Comparison of ENCODE assay signal across 13 cellular contexts in the genomic region with DNA sequence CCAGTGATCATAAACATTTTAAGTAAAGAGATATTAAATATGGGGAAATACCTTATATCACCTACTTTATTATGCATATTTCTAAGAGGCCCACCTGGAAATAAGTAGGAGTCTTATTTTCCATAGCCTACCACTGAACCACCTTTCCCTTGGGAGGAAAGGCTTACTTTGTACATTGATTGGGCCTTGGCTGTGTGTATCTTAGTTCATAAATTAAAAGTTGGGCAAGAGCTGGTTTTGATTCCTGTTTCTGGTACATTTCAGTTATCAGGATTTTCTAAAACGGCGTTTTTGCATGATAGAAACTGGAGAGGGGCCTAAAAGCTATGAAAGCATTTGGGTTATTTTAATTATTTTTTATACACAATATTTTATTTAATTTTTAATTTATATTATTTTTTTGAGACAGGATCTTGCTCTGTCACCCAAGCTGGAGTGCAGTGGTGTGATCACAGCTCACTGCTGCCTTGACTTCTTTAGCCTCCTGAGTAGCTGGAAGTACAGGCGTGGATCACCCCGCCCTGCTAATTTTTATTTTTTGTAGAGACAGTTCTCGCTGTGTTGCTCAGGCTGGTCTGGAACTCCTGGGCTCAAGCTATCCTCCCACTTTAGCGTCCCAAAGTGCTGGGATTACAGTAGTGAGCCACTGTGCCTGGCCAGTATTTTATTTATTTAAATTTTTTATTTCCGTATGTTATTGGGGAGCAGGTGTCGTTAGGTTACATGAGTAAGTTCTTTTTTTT. TPM values are rescaled to one million over a fixed set of nuclear protein-coding genes. Genes with fewer than 3 reads are reported as not detected.
A peak's percentile ranks its signal among the peaks of the same experiment; 100 is the strongest.
DNase-seq lines count a peak whose midpoint lies in the region; ATAC-seq and TF ChIP-seq lines count a peak whose summit lies in the region.
"Had no signal": no experiment of that assay in that cellular context is flagged by ENCODE, and none has a peak within 500 bp of the region (broad histone marks: within the 10 kb centered on the region; RNA-seq: fewer than 3 reads in every experiment).

No MANE protein-coding gene starts in this region.

- ATAC-seq in WTC11 (no peak), body of pancreas (no peak), gastroesophageal sphincter (no peak)
- ATAC-seq: left lung, psoas muscle had no signal

- no peak for TF ChIP-seq POLR2A in body of pancreas (IDR thresholded peaks at IDR 0.05)
- no peak for TF ChIP-seq POLR2A in gastroesophageal sphincter (IDR thresholded peaks at IDR 0.05)

- H3K27ac ChIP-seq in KMS-11, result no peak overlapping the region; the same call in 1 of the 2 replicates
- no peak overlapping the region for H3K27ac ChIP-seq in body of pancreas
- H3K27ac ChIP-seq in gastroesophageal sphincter, result peak overlapping the region in 2 of 4 donors; percentile 12 to 39
- H3K27ac ChIP-seq: psoas muscle had no signal

- H3K36me3 ChIP-seq in KMS-11 (ENCODE audit: insufficient read depth), result no peaks in the 10 kb centered on the region
- H3K36me3 ChIP-seq in body of pancreas (replicated peaks in 1 of 2; ENCODE audit: insufficient read depth in 1 of 2, low read depth in 2 of 2), result no peaks in the 10 kb centered on the region
- no peaks in the 10 kb centered on the region for H3K36me3 ChIP-seq in gastroesophageal sphincter
- H3K36me3 ChIP-seq: left lung, uterus had no signal

- DNase-seq in Calu3, result no peak
- DNase-seq in WTC11 (ENCODE audit: low spot score), result no peak
- no peak for DNase-seq in nucleus accumbens (lab: John Stamatoyannopoulos, UW)
- no peak for DNase-seq in NCI-H146 treated with DMSO at 0.1 percent for 48 hours (lab: John Stamatoyannopoulos, UW; ENCODE audit: unreplicated experiment)
- DNase-seq in body of pancreas, result no peak
- DNase-seq: DMS53, left lung, NCI-H1436, psoas muscle, uterus had no signal

- TF ChIP-seq CTCF in Calu3 (IDR thresholded peaks at IDR 0.05; ENCODE audit: unreplicated experiment), result no peak
- TF ChIP-seq CTCF in KMS-11 (conservative IDR thresholded peaks at IDR 0.05; ENCODE audit: low read depth, low read length), result no peak
- no peak for TF ChIP-seq CTCF in WTC11 (IDR thresholded peaks at IDR 0.05)
- no peak for TF ChIP-seq CTCF in nephron (IDR thresholded peaks at IDR 0.05; ENCODE audit: unreplicated experiment in 3 of 3)
- TF ChIP-seq CTCF in body of pancreas (IDR thresholded peaks at IDR 0.05), result no peak
- TF ChIP-seq CTCF in gastroesophageal sphincter (IDR thresholded peaks at IDR 0.05), result no peak

- H3K9me3 ChIP-seq in body of pancreas (no peaks in the 10 kb centered on the region), gastroesophageal sphincter (no peaks in the 10 kb centered on the region)
- H3K9me3 ChIP-seq: left lung, psoas muscle, uterus had no signal

- CTCF ChIA-PET in Calu3 (lab: Charles Lee) (interaction anchor here (0.7 kb wide), 1 partner anchor 123 kb away, joined by 3 read pairs; no protein-coding TSS in a partner anchor), WTC11 (lab: Charles Lee) (interaction anchor here (1.3 to 2.6 kb wide), 3 partner anchors 20 to 84 kb away, joined by 3 to 9 read pairs (median 6); a partner anchor contains a TSS)

- H3K4me1 ChIP-seq in KMS-11 (ENCODE audit: low read depth, poor library complexity, severe bottlenecking), result peaks cover 28% of the 10 kb centered on the region
- peaks cover 29% of the 10 kb centered on the region for H3K4me1 ChIP-seq in body of pancreas
- peaks cover 0 to 61% (median 14%) of the 10 kb centered on the region in 3 donors for H3K4me1 ChIP-seq in gastroesophageal sphincter

- H3K79me2 ChIP-seq in KMS-11 (ENCODE audit: insufficient read depth, low read depth), result peaks cover 72% of the 10 kb centered on the region

- H3K9ac ChIP-seq in KMS-11, result no peak overlapping the region; the same call in 1 of the 2 replicates

- H3K4me3 Mint-ChIP-seq in Calu3 (ENCODE audit: low read depth, unreplicated experiment), result peak overlapping the region; percentile 97
- peak overlapping the region; percentile 96 for H3K4me3 Mint-ChIP-seq in WTC11
- peak overlapping the region; percentile 25 to 99 (median 98) for H3K4me3 Mint-ChIP-seq in nephron

- peak overlapping the region; percentile 86 for H3K27ac Mint-ChIP-seq in Calu3 (ENCODE audit: unreplicated experiment)
- H3K27ac Mint-ChIP-seq in WTC11, result no peak overlapping the region
- peak overlapping the region; percentile 37 to 88 (median 60) for H3K27ac Mint-ChIP-seq in nephron

- H4K20me1 ChIP-seq in KMS-11 (ENCODE audit: insufficient read depth), result peaks cover 53% of the 10 kb centered on the region

- intact Hi-C loops in Calu3 (cut with micrococcal nuclease; ENCODE audit: unreplicated experiment) (loop anchor here (5.0 kb wide), 2 partner anchors 131 to 316 kb away; no protein-coding TSS in a partner anchor), body of pancreas (cut with DNase I) (no loop called here)

- H3K27me3 ChIP-seq in KMS-11 (ENCODE audit: insufficient read depth, low read depth) (no peaks in the 10 kb centered on the region), body of pancreas (no peaks in the 10 kb centered on the region), gastroesophageal sphincter (no peaks in the 10 kb centered on the region)
- H3K27me3 ChIP-seq: left lung, uterus had no signal

- peaks cover 61% of the 10 kb centered on the region for H3K4me1 Mint-ChIP-seq in Calu3 (ENCODE audit: low read depth, unreplicated experiment)
- peaks cover 55% of the 10 kb centered on the region for H3K4me1 Mint-ChIP-seq in WTC11
- H3K4me1 Mint-ChIP-seq in nephron, result peaks cover 39% of the 10 kb centered on the region

- no peak overlapping the region for H3K4me3 ChIP-seq in KMS-11 (IDR thresholded peaks at IDR 0.05; ENCODE audit: insufficient read depth, low read depth, low read length)
- H3K4me3 ChIP-seq in body of pancreas, result no peak overlapping the region
- no peak overlapping the region for H3K4me3 ChIP-seq in gastroesophageal sphincter

- H3K9me3 Mint-ChIP-seq in Calu3 (ENCODE audit: low read depth, unreplicated experiment), result no peaks in the 10 kb centered on the region
- no peaks in the 10 kb centered on the region for H3K9me3 Mint-ChIP-seq in WTC11
- no peaks in the 10 kb centered on the region for H3K9me3 Mint-ChIP-seq in nephron

- no peak for TF ChIP-seq EP300 in gastroesophageal sphincter (IDR thresholded peaks at IDR 0.05)

- H3K27me3 Mint-ChIP-seq in Calu3 (ENCODE audit: unreplicated experiment) (no peaks in the 10 kb centered on the region), WTC11 (ENCODE audit: low read depth) (no peaks in the 10 kb centered on the region), nephron (ENCODE audit: low read depth) (no peaks in the 10 kb centered on the region)

- POLR2A ChIA-PET in WTC11 (lab: Charles Lee), result no interaction called here

- peak overlapping the region; percentile 49 for H3K4me2 ChIP-seq in KMS-11

- H3K36me3 Mint-ChIP-seq in Calu3 (ENCODE audit: insufficient read depth, unreplicated experiment) (peaks cover 45% of the 10 kb centered on the region), WTC11 (no peaks in the 10 kb centered on the region), nephron (ENCODE audit: low read depth) (no peaks in the 10 kb centered on the region)

- BruUV-seq in Calu3 (replicated peaks; lab: Mats Ljungman, UMichigan), result no TSS peak

- no peak overlapping the region for H2AFZ ChIP-seq in KMS-11 (ENCODE audit: low read depth)

- 57 to 72% methylated on average over 8 of the region's 8 CpGs for WGBS in body of pancreas, 2 donors
- 86 to 92% methylated on average over 6 to 7 of the region's 8 CpGs for WGBS in gastroesophageal sphincter (ENCODE audit: low coverage in 1 of 2), 2 donors

TF ChIP-seq in WTC11, 78 proteins besides CTCF, POLR2A, EP300 and RAD21:
- TF ChIP-seq HMGA2 (CRISPR knock-in tag; IDR thresholded peaks at IDR 0.05) (peak; percentile 63), NFYB (CRISPR knock-in tag; conservative IDR thresholded peaks at IDR 0.05; ENCODE audit: low read depth) (no peak), JUN (CRISPR knock-in tag; IDR thresholded peaks at IDR 0.05) (no peak)
- TF ChIP-seq, protein P1, sequence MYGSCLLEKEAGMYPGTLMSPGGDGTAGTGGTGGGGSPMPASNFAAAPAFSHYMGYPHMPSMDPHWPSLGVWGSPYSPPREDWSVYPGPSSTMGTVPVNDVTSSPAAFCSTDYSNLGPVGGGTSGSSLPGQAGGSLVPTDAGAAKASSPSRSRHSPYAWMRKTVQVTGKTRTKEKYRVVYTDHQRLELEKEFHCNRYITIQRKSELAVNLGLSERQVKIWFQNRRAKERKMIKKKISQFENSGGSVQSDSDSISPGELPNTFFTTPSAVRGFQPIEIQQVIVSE (CRISPR knock-in tag; IDR thresholded peaks at IDR 0.05; ENCODE audit: borderline replicate concordance), result no peak

RNA-seq across cellular contexts. Expression of a gene that starts 2.6 kb away (rescaled TPM):
- total RNA-seq in Calu3 (2022), result 171 and 194 TPM in 2 replicates
- 125 to 136 TPM (median 128 TPM) in 3 replicates for total RNA-seq in WTC11 (2021)
- 10 to 100 TPM; 18.5 to 20.2 TPM for total RNA-seq in body of pancreas
- total RNA-seq in gastroesophageal sphincter, result 10 to 100 TPM; 26.8 to 48.8 (median 29.9) TPM

RNA-seq across cellular contexts. Expression of a gene that starts 18.8 kb away (rescaled TPM):
- total RNA-seq in Calu3 (2022) (61.6 and 72.0 TPM in 2 replicates), WTC11 (2021) (19.8 to 24.9 TPM (median 21.6 TPM) in 3 replicates), body of pancreas (10 to 100 TPM; 40.0 to 42.2 TPM), gastroesophageal sphincter (10 to 100 TPM; 18.4 to 27.6 (median 24.4) TPM)
